ENCODE assay signal across 26 cellular contexts in the genomic region with DNA sequence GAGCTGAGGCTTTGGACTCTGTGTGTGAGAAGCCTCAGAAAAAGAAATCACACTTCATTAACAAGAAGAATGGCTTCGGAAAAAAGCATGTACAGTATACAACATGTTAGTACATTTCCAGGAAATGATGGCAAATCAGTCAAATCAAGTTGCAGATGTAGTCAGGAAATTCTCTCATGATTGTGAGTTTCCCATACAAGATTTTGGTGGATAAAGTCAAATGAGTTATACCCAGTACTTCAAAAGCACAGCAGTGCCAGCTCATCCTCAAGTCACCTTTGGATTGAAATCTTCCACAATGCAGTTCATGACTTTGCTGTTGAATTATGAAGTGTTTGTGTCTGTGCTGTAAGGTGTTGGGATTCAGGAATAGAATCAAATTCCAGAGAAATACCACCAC.
DNase-seq lines count a peak whose midpoint lies in the region; ATAC-seq and TF ChIP-seq lines count a peak whose summit lies in the region.
"Had no signal": no experiment of that assay in that cellular context is flagged by ENCODE, and none has a peak within 500 bp of the region (broad histone marks: within the 10 kb centered on the region; RNA-seq: fewer than 3 reads in every experiment).

No MANE protein-coding gene starts in this region.

- intact Hi-C loops in natural killer cell (cut with micrococcal nuclease) (no loop called here), Calu3 (cut with micrococcal nuclease; ENCODE audit: unreplicated experiment) (no loop called here), left colon (cut with DNase I, micrococcal nuclease) (no loop called here)

- H3K9me3 Mint-ChIP-seq in natural killer cell: peaks cover 0 to 2% of the 10 kb centered on the region in 2 donors
- no peaks in the 10 kb centered on the region for H3K9me3 Mint-ChIP-seq in Calu3 (ENCODE audit: low read depth, unreplicated experiment)

- H3K4me1 Mint-ChIP-seq in natural killer cell (peaks cover 13 to 18% of the 10 kb centered on the region in 2 donors), Calu3 (ENCODE audit: low read depth, unreplicated experiment) (no peaks in the 10 kb centered on the region)
- H3K4me1 Mint-ChIP-seq: CD4-positive, CD25-positive, alpha-beta regulatory T cell had no signal

- BruUV-seq in Calu3 (replicated peaks; lab: Mats Ljungman, UMichigan): no TSS peak

- TF ChIP-seq CTCF in AG10803 (conservative IDR thresholded peaks at IDR 0.05; ENCODE audit: low read length) (no peak), natural killer cell (IDR thresholded peaks at IDR 0.05) (no peak), Calu3 (IDR thresholded peaks at IDR 0.05; ENCODE audit: unreplicated experiment) (no peak)

- H3K27ac Mint-ChIP-seq in natural killer cell: peak overlapping the region; percentile 36 to 38
- H3K27ac Mint-ChIP-seq in Calu3 (ENCODE audit: unreplicated experiment): no peak overlapping the region
- H3K27ac Mint-ChIP-seq: CD4-positive, CD25-positive, alpha-beta regulatory T cell had no signal

- H3K36me3 Mint-ChIP-seq in natural killer cell: no peaks in the 10 kb centered on the region
- no peaks in the 10 kb centered on the region for H3K36me3 Mint-ChIP-seq in Calu3 (ENCODE audit: insufficient read depth, unreplicated experiment)

- CTCF ChIA-PET in Calu3 (lab: Charles Lee): interaction anchor here (0.6 kb wide), 2 partner anchors 300 to 921 kb away, joined by 3 to 6 read pairs; no protein-coding TSS in a partner anchor

- H3K4me3 Mint-ChIP-seq in natural killer cell (no peak overlapping the region), Calu3 (ENCODE audit: low read depth, unreplicated experiment) (no peak overlapping the region)
- H3K4me3 Mint-ChIP-seq: CD4-positive, CD25-positive, alpha-beta regulatory T cell had no signal

- ATAC-seq in natural killer cell: no peak
- ATAC-seq in GM18517 (IDR thresholded peaks at IDR 0.05; ENCODE audit: unreplicated experiment): no peak
- no peak for ATAC-seq in left colon
- ATAC-seq: GM12878, HCT116, PC-3 had no signal

- H3K4me3 ChIP-seq in AG10803 (ENCODE audit: low read length): no peak overlapping the region
- H3K4me3 ChIP-seq: BLaER1, GM12878 had no signal

- H3K27me3 Mint-ChIP-seq in natural killer cell (ENCODE audit: low read depth in 2 of 2) (no peaks in the 10 kb centered on the region), Calu3 (ENCODE audit: unreplicated experiment) (no peaks in the 10 kb centered on the region)
- H3K27me3 Mint-ChIP-seq: CD4-positive, CD25-positive, alpha-beta regulatory T cell had no signal

- DNase-seq in AG10803 (ENCODE audit: low read depth) (peak; percentile 50), HT1080 (ENCODE audit: low read depth) (peak; percentile 12), dermis blood vessel endothelial cell (peak; percentile 66), natural killer cell (no peak), Calu3 (no peak), left colon (no peak)
- no peak for DNase-seq in activated CD4-positive, alpha-beta T cell treated with anti-CD3 and anti-CD28 coated beads for 1 hour
- DNase-seq: 8988T; ACHN; CD4-positive, CD25-positive, alpha-beta regulatory T cell; DMS53; GDM1; Karpas-422; NCI-H1092 treated with DMSO at 0.1 percent for 48 hours; NCI-H1436; NCI-H187; NCI-H2081 treated with DMSO at 0.1 percent for 48 hours; NCI-H2171; NCI-H524; NCI-H748 treated with DMSO at 0.1 percent for 48 hours; PC-3; Right ventricle myocardium superior had no signal

Comparison
In these comparisons a context has a peak if more than half of its experiments do, and no peak if none do; other contexts are left out.
1. DNase-seq: peak in AG10803 (single experiment), HT1080 (single experiment) and dermis blood vessel endothelial cell (single experiment); none in natural killer cell (single experiment), Calu3 (single experiment), left colon (0 of 2) and activated CD4-positive, alpha-beta T cell treated with anti-CD3 and anti-CD28 coated beads for 1 hour (single experiment).